8 cellular contexts compared by ENCODE assay signal in genomic region chr19:55809381-55810058, GRCh38. TPM values are rescaled to one million over a fixed set of nuclear protein-coding genes. Genes with fewer than 3 reads are reported as not detected.
DNase-seq lines count a peak whose midpoint lies in the region; ATAC-seq, FAIRE-seq and TF ChIP-seq lines count a peak whose summit lies in the region.

No MANE protein-coding gene starts in this region.

- peak; percentile 51 for FAIRE-seq in HepG2 (lab: Jason Lieb, UNC)

- H4K20me1 ChIP-seq in OCI-LY1 (ENCODE audit: insufficient read depth, low read length) (no peaks in the 10 kb centered on the region), HepG2 (ENCODE audit: insufficient read depth, low read length) (no peaks in the 10 kb centered on the region)

- H3K27ac Mint-ChIP-seq in type B pancreatic cell: no peak overlapping the region

- peak overlapping the region; percentile 65 for H3K4me3 ChIP-seq in OCI-LY1 (ENCODE audit: low read depth, low read length, poor library complexity, severe bottlenecking)
- no peak overlapping the region for H3K4me3 ChIP-seq in ascending aorta
- H3K4me3 ChIP-seq in HepG2 (replicated peaks in 1 of 3; ENCODE audit: insufficient read depth in 1 of 3, low read depth in 2 of 3, low read length in 3 of 3): no peak overlapping the region

- in situ Hi-C loops in HepG2 (cut with HindIII; ENCODE audit: extremely low pct_ligation_motif_present, low pct_unique_long_range_greater_than_20kb): no loop called here

- peak overlapping the region; percentile 63 for H3K4me2 ChIP-seq in OCI-LY1 (ENCODE audit: low read length)
- H3K4me2 ChIP-seq in HepG2 (ENCODE audit: low read depth, low read length): no peak overlapping the region

- CTCF ChIA-PET in HepG2 (lab: Yijun Ruan, JAX; ENCODE audit: low intra/inter-chr PET ratio, low total read pairs): interaction anchor here (1.2 kb wide), 1 partner anchor 177 kb away, joined by 4 read pairs; no protein-coding TSS in a partner anchor

- H3K4me3 Mint-ChIP-seq in type B pancreatic cell: no peak overlapping the region

- peak; percentile 3 to 8 for DNase-seq in activated CD4-positive, alpha-beta T cell treated with anti-CD3 and anti-CD28 coated beads for 24 hours (ENCODE audit: low read depth in 2 of 2)
- DNase-seq in activated CD4-positive, alpha-beta T cell treated with anti-CD3 and anti-CD28 coated beads for 1 hour: no peak
- DNase-seq in LHCN-M2 (ENCODE audit: low read depth) (peak; percentile 80), ascending aorta (ENCODE audit: low spot score in 2 of 2) (peak; percentile 8 to 62), HepG2 (ENCODE audit: low spot score) (peak; percentile 65), type B pancreatic cell (ENCODE audit: extremely low spot score, unreplicated experiment) (no peak)

- H2AFZ ChIP-seq in OCI-LY1 (ENCODE audit: low read length) (peak overlapping the region; percentile 73), HepG2 (ENCODE audit: low read length) (no peak overlapping the region)

- no peaks in the 10 kb centered on the region for H3K9me3 Mint-ChIP-seq in type B pancreatic cell

- BruUV-seq in HepG2 (replicated peaks; lab: Mats Ljungman, UMichigan): no TSS peak

- no peaks in the 10 kb centered on the region for H3K9me2 ChIP-seq in OCI-LY1 (ENCODE audit: low read depth, low read length)

- H3K4me1 ChIP-seq in OCI-LY1 (ENCODE audit: insufficient read depth, low read length, severe bottlenecking) (peaks cover 16% of the 10 kb centered on the region), ascending aorta (no peaks in the 10 kb centered on the region), HepG2 (ENCODE audit: insufficient read depth, low read length) (peaks cover 4% of the 10 kb centered on the region; the same call in 1 of the 2 replicates)

- WGBS in HepG2 (ENCODE audit: low lambda C conversion rate): 13% methylated on average over 15 of the region's 20 CpGs

- H3K27ac ChIP-seq in OCI-LY1 (ENCODE audit: low read depth, low read length, poor library complexity, severe bottlenecking): peak overlapping the region; percentile 42
- no peak overlapping the region for H3K27ac ChIP-seq in ascending aorta
- no peak overlapping the region for H3K27ac ChIP-seq in HepG2 (ENCODE audit: extremely low read length, insufficient read depth, low read length)

- POLR2A ChIA-PET in HepG2 (lab: Yijun Ruan, JAX): interaction anchor here (1.6 kb wide), 1 partner anchor 155 kb away, joined by 3 read pairs; the partner anchor contains the start of gene U2AF2

- peak overlapping the region; percentile 52; the same call in 1 of the 2 replicates for H3K9ac ChIP-seq in OCI-LY1 (ENCODE audit: low read length)
- no peak overlapping the region for H3K9ac ChIP-seq in HepG2 (ENCODE audit: insufficient read depth, low read depth, low read length)

- H3K27me3 Mint-ChIP-seq in type B pancreatic cell: no peaks in the 10 kb centered on the region

- intact Hi-C loops in ascending aorta (cut with DNase I): no loop called here
- intact Hi-C loops in HepG2 (cut with micrococcal nuclease; ENCODE audit: unreplicated experiment): loop anchor here (5.0 kb wide), 1 partner anchor 177 kb away; no protein-coding TSS in a partner anchor

- TF ChIP-seq EP300 in HepG2 (IDR thresholded peaks at IDR 0.05; ENCODE audit: low read depth in 2 of 2, low read length in 2 of 2): no peak
- no peak for TF ChIP-seq EP300 in HepG2 (CRISPR knock-in tag; IDR thresholded peaks at IDR 0.05; ENCODE audit: borderline replicate concordance)

- H3K4me1 Mint-ChIP-seq in type B pancreatic cell (ENCODE audit: unreplicated experiment): no peaks in the 10 kb centered on the region

- TF ChIP-seq RAD21 in HepG2 (CRISPR knock-in tag; IDR thresholded peaks at IDR 0.05): peak; percentile 38; the same call in 1 of the 2 replicates

- no peaks in the 10 kb centered on the region for H3K36me3 ChIP-seq in OCI-LY1 (ENCODE audit: insufficient read depth, low read length)
- H3K36me3 ChIP-seq in ascending aorta: no peaks in the 10 kb centered on the region
- no peaks in the 10 kb centered on the region for H3K36me3 ChIP-seq in HepG2 (replicated peaks in 1 of 2; ENCODE audit: control insufficient read depth in 1 of 2, insufficient read depth in 2 of 2, low read length in 2 of 2)

- H3K36me3 Mint-ChIP-seq in type B pancreatic cell: no peaks in the 10 kb centered on the region

- TF ChIP-seq POLR2A in HepG2 (IDR thresholded peaks at IDR 0.05; ENCODE audit: insufficient read depth in 1 of 2, low read depth in 2 of 2, low read length in 2 of 2): no peak

- H3K27me3 ChIP-seq in OCI-LY1 (ENCODE audit: insufficient read depth, low read length): no peaks in the 10 kb centered on the region
- no peaks in the 10 kb centered on the region for H3K27me3 ChIP-seq in ascending aorta
- H3K27me3 ChIP-seq in HepG2 (ENCODE audit: control insufficient read depth in 1 of 2, insufficient read depth in 2 of 2, low read length in 2 of 2): peaks cover 0 to 13% of the 10 kb centered on the region in 2 experiments; a peak in 2 of 5 replicates

- 0 out of 2 replicates have a peak, but pooled peaks cover 3% of the 10 kb centered on the region for H3K9me3 ChIP-seq in OCI-LY1 (ENCODE audit: low read length)
- peaks cover 0 to 4% of the 10 kb centered on the region in 2 donors for H3K9me3 ChIP-seq in ascending aorta
- no peaks in the 10 kb centered on the region for H3K9me3 ChIP-seq in HepG2 (ENCODE audit: low read length)

- no peaks in the 10 kb centered on the region for H3F3A ChIP-seq in OCI-LY1 (ENCODE audit: insufficient read depth, low read length)

- ATAC-seq in HepG2 (peak; percentile 77), HG02588 (IDR thresholded peaks at IDR 0.05; ENCODE audit: unreplicated experiment) (no peak)

- TF ChIP-seq CTCF in OCI-LY1 (IDR thresholded peaks at IDR 0.05; ENCODE audit: low read length) (peak; percentile 73), ascending aorta (IDR thresholded peaks at IDR 0.05) (no peak), HepG2 (CRISPR knock-in tag; IDR thresholded peaks at IDR 0.05) (peak; percentile 69), type B pancreatic cell (conservative IDR thresholded peaks at IDR 0.05) (peak; percentile 54)

- H3K79me2 ChIP-seq in OCI-LY1 (ENCODE audit: insufficient read depth, low read length) (no peaks in the 10 kb centered on the region), HepG2 (ENCODE audit: insufficient read depth, low read length) (no peaks in the 10 kb centered on the region)

RNA-seq across cellular contexts. Expression of gene NLRP11, which starts 22.3 kb away (rescaled TPM):
- total RNA-seq in LHCN-M2 (2014; rRNA removed) (0.11 TPM in 1 of 2 replicates, not detected in the other), ascending aorta (not detected), HepG2 (2016; rRNA removed; fragmentation: Illumina TruSeq; extraction: Trizol) (0.02 TPM in 1 of 2 replicates, not detected in the other), type B pancreatic cell (ENCODE audit: low replicate concordance) (not detected in 2 replicates)
- 0.04 TPM for polyA plus RNA-seq in LHCN-M2 (2012)
- not detected in 2 replicates for total RNA-seq in HepG2 (2016; cell fraction: cytosol; rRNA removed; fragmentation: Illumina TruSeq; extraction: Trizol; ENCODE audit: low read depth)
- total RNA-seq in HepG2 (2016; cell fraction: insoluble cytoplasmic fraction; rRNA removed; fragmentation: Illumina TruSeq; extraction: Trizol): 0.06 TPM in 1 of 2 replicates, not detected in the other
- total RNA-seq in HepG2 (2016; cell fraction: membrane; rRNA removed; fragmentation: Illumina TruSeq; extraction: Trizol): not detected in 2 replicates
- not detected in 2 replicates for total RNA-seq in HepG2 (2016; cell fraction: nucleus; rRNA removed; fragmentation: Illumina TruSeq; extraction: Trizol)
- polyA plus RNA-seq in HepG2 (2011; rRNA removed): 0.01 TPM in 1 of 2 replicates, not detected in the other
- not detected in 2 replicates for polyA plus RNA-seq in HepG2 (2011; cell fraction: cytosol; rRNA removed)
- polyA plus RNA-seq in HepG2 (2011; cell fraction: nucleus; rRNA removed): not detected in 2 replicates
- not detected in 2 replicates for polyA plus RNA-seq in HepG2 (2012)
- not detected in 2 replicates for polyA plus RNA-seq in HepG2 (2016; cell fraction: cytosol; fragmentation: Illumina TruSeq; extraction: Trizol; ENCODE audit: low read depth)
- 0.09 TPM in 1 of 2 replicates, not detected in the other for polyA plus RNA-seq in HepG2 (2016; cell fraction: insoluble cytoplasmic fraction; fragmentation: Illumina TruSeq; extraction: Trizol; ENCODE audit: low read depth)
- not detected in 2 replicates for polyA plus RNA-seq in HepG2 (2016; cell fraction: membrane; fragmentation: Illumina TruSeq; extraction: Trizol; ENCODE audit: low read depth)
- polyA plus RNA-seq in HepG2 (2016; cell fraction: nucleus; fragmentation: Illumina TruSeq; extraction: Trizol; ENCODE audit: insufficient read depth, low read depth): not detected in 2 replicates
- polyA minus RNA-seq in HepG2 (2011; rRNA and poly(A)+ RNA removed; ENCODE audit: low replicate concordance): 1.0 TPM in 1 of 2 replicates, not detected in the other
- polyA minus RNA-seq in HepG2 (2011; cell fraction: cytosol; rRNA and poly(A)+ RNA removed): not detected in 2 replicates
- polyA minus RNA-seq in HepG2 (2011; cell fraction: nucleus; rRNA and poly(A)+ RNA removed): 0.13 TPM in 1 of 2 replicates, not detected in the other

RNA-seq across cellular contexts. Expression of gene NLRP4, which starts 26.8 kb away (rescaled TPM):
- total RNA-seq in LHCN-M2 (2014; rRNA removed) (not detected in 2 replicates), ascending aorta (not detected), HepG2 (2016; rRNA removed; fragmentation: Illumina TruSeq; extraction: Trizol) (not detected in 2 replicates), type B pancreatic cell (ENCODE audit: low replicate concordance) (not detected in 2 replicates)
- polyA plus RNA-seq in LHCN-M2 (2012): not detected
- not detected in 2 replicates for total RNA-seq in HepG2 (2016; cell fraction: cytosol; rRNA removed; fragmentation: Illumina TruSeq; extraction: Trizol; ENCODE audit: low read depth)
- not detected in 2 replicates for total RNA-seq in HepG2 (2016; cell fraction: insoluble cytoplasmic fraction; rRNA removed; fragmentation: Illumina TruSeq; extraction: Trizol)
- total RNA-seq in HepG2 (2016; cell fraction: membrane; rRNA removed; fragmentation: Illumina TruSeq; extraction: Trizol): not detected in 2 replicates
- not detected in 2 replicates for total RNA-seq in HepG2 (2016; cell fraction: nucleus; rRNA removed; fragmentation: Illumina TruSeq; extraction: Trizol)
- polyA plus RNA-seq in HepG2 (2011; rRNA removed): not detected in 2 replicates
- not detected in 2 replicates for polyA plus RNA-seq in HepG2 (2011; cell fraction: cytosol; rRNA removed)
- polyA plus RNA-seq in HepG2 (2011; cell fraction: nucleus; rRNA removed): not detected in 2 replicates
- polyA plus RNA-seq in HepG2 (2012): not detected in 2 replicates
- not detected in 2 replicates for polyA plus RNA-seq in HepG2 (2016; cell fraction: cytosol; fragmentation: Illumina TruSeq; extraction: Trizol; ENCODE audit: low read depth)
- not detected in 2 replicates for polyA plus RNA-seq in HepG2 (2016; cell fraction: insoluble cytoplasmic fraction; fragmentation: Illumina TruSeq; extraction: Trizol; ENCODE audit: low read depth)
- not detected in 2 replicates for polyA plus RNA-seq in HepG2 (2016; cell fraction: membrane; fragmentation: Illumina TruSeq; extraction: Trizol; ENCODE audit: low read depth)
- polyA plus RNA-seq in HepG2 (2016; cell fraction: nucleus; fragmentation: Illumina TruSeq; extraction: Trizol; ENCODE audit: insufficient read depth, low read depth): not detected in 2 replicates
- not detected in 2 replicates for polyA minus RNA-seq in HepG2 (2011; rRNA and poly(A)+ RNA removed; ENCODE audit: low replicate concordance)
- not detected in 2 replicates for polyA minus RNA-seq in HepG2 (2011; cell fraction: cytosol; rRNA and poly(A)+ RNA removed)
- polyA minus RNA-seq in HepG2 (2011; cell fraction: nucleus; rRNA and poly(A)+ RNA removed): not detected in 2 replicates

RNA-seq across cellular contexts. Expression of gene RFPL4AL1, which starts 40.6 kb away (rescaled TPM):
- total RNA-seq in LHCN-M2 (2014; rRNA removed) (not detected in 2 replicates), ascending aorta (not detected), HepG2 (2016; rRNA removed; fragmentation: Illumina TruSeq; extraction: Trizol) (not detected in 2 replicates), type B pancreatic cell (ENCODE audit: low replicate concordance) (not detected in 2 replicates)
- not detected for polyA plus RNA-seq in LHCN-M2 (2012)
- total RNA-seq in HepG2 (2016; cell fraction: cytosol; rRNA removed; fragmentation: Illumina TruSeq; extraction: Trizol; ENCODE audit: low read depth): not detected in 2 replicates
- not detected in 2 replicates for total RNA-seq in HepG2 (2016; cell fraction: insoluble cytoplasmic fraction; rRNA removed; fragmentation: Illumina TruSeq; extraction: Trizol)
- not detected in 2 replicates for total RNA-seq in HepG2 (2016; cell fraction: membrane; rRNA removed; fragmentation: Illumina TruSeq; extraction: Trizol)
- total RNA-seq in HepG2 (2016; cell fraction: nucleus; rRNA removed; fragmentation: Illumina TruSeq; extraction: Trizol): not detected in 2 replicates
- not detected in 2 replicates for polyA plus RNA-seq in HepG2 (2011; rRNA removed)
- not detected in 2 replicates for polyA plus RNA-seq in HepG2 (2011; cell fraction: cytosol; rRNA removed)
- not detected in 2 replicates for polyA plus RNA-seq in HepG2 (2011; cell fraction: nucleus; rRNA removed)
- not detected in 2 replicates for polyA plus RNA-seq in HepG2 (2012)
- polyA plus RNA-seq in HepG2 (2016; cell fraction: cytosol; fragmentation: Illumina TruSeq; extraction: Trizol; ENCODE audit: low read depth): not detected in 2 replicates
- polyA plus RNA-seq in HepG2 (2016; cell fraction: insoluble cytoplasmic fraction; fragmentation: Illumina TruSeq; extraction: Trizol; ENCODE audit: low read depth): not detected in 2 replicates
- not detected in 2 replicates for polyA plus RNA-seq in HepG2 (2016; cell fraction: membrane; fragmentation: Illumina TruSeq; extraction: Trizol; ENCODE audit: low read depth)
- not detected in 2 replicates for polyA plus RNA-seq in HepG2 (2016; cell fraction: nucleus; fragmentation: Illumina TruSeq; extraction: Trizol; ENCODE audit: insufficient read depth, low read depth)
- not detected in 2 replicates for polyA minus RNA-seq in HepG2 (2011; rRNA and poly(A)+ RNA removed; ENCODE audit: low replicate concordance)
- polyA minus RNA-seq in HepG2 (2011; cell fraction: cytosol; rRNA and poly(A)+ RNA removed): not detected in 2 replicates
- not detected in 2 replicates for polyA minus RNA-seq in HepG2 (2011; cell fraction: nucleus; rRNA and poly(A)+ RNA removed)

RNA-seq across cellular contexts. Expression of gene RFPL4A, which starts 50.6 kb away (rescaled TPM):
- total RNA-seq in LHCN-M2 (2014; rRNA removed) (not detected in 2 replicates), ascending aorta (not detected), HepG2 (2016; rRNA removed; fragmentation: Illumina TruSeq; extraction: Trizol) (not detected in 2 replicates), type B pancreatic cell (ENCODE audit: low replicate concordance) (not detected in 2 replicates)
- not detected for polyA plus RNA-seq in LHCN-M2 (2012)
- total RNA-seq in HepG2 (2016; cell fraction: cytosol; rRNA removed; fragmentation: Illumina TruSeq; extraction: Trizol; ENCODE audit: low read depth): not detected in 2 replicates
- total RNA-seq in HepG2 (2016; cell fraction: insoluble cytoplasmic fraction; rRNA removed; fragmentation: Illumina TruSeq; extraction: Trizol): not detected in 2 replicates
- total RNA-seq in HepG2 (2016; cell fraction: membrane; rRNA removed; fragmentation: Illumina TruSeq; extraction: Trizol): not detected in 2 replicates
- not detected in 2 replicates for total RNA-seq in HepG2 (2016; cell fraction: nucleus; rRNA removed; fragmentation: Illumina TruSeq; extraction: Trizol)
- 0.13 TPM in 1 of 2 replicates, not detected in the other for polyA plus RNA-seq in HepG2 (2011; rRNA removed)
- polyA plus RNA-seq in HepG2 (2011; cell fraction: cytosol; rRNA removed): 0.13 and 0.33 TPM in 2 replicates
- polyA plus RNA-seq in HepG2 (2011; cell fraction: nucleus; rRNA removed): 0.23 TPM in 1 of 2 replicates, not detected in the other
- polyA plus RNA-seq in HepG2 (2012): not detected in 2 replicates
- polyA plus RNA-seq in HepG2 (2016; cell fraction: cytosol; fragmentation: Illumina TruSeq; extraction: Trizol; ENCODE audit: low read depth): not detected in 2 replicates
- polyA plus RNA-seq in HepG2 (2016; cell fraction: insoluble cytoplasmic fraction; fragmentation: Illumina TruSeq; extraction: Trizol; ENCODE audit: low read depth): not detected in 2 replicates
- polyA plus RNA-seq in HepG2 (2016; cell fraction: membrane; fragmentation: Illumina TruSeq; extraction: Trizol; ENCODE audit: low read depth): not detected in 2 replicates
- polyA plus RNA-seq in HepG2 (2016; cell fraction: nucleus; fragmentation: Illumina TruSeq; extraction: Trizol; ENCODE audit: insufficient read depth, low read depth): not detected in 2 replicates
- polyA minus RNA-seq in HepG2 (2011; rRNA and poly(A)+ RNA removed; ENCODE audit: low replicate concordance): not detected in 2 replicates
- polyA minus RNA-seq in HepG2 (2011; cell fraction: cytosol; rRNA and poly(A)+ RNA removed): not detected in 2 replicates
- not detected in 2 replicates for polyA minus RNA-seq in HepG2 (2011; cell fraction: nucleus; rRNA and poly(A)+ RNA removed)

Comparison
In these comparisons a context has a peak if more than half of its experiments do, and no peak if none do; other contexts are left out.
1. DNase-seq: peak in activated CD4-positive, alpha-beta T cell treated with anti-CD3 and anti-CD28 coated beads for 24 hours (2 of 2), LHCN-M2 (single experiment), ascending aorta (2 of 2) and HepG2 (single experiment); none in activated CD4-positive, alpha-beta T cell treated with anti-CD3 and anti-CD28 coated beads for 1 hour (single experiment) and type B pancreatic cell (single experiment).
2. CTCF ChIP-seq: peak in OCI-LY1 (single experiment), HepG2 (single experiment) and type B pancreatic cell (single experiment); none in ascending aorta (0 of 3).